In genomic region chr6:26474439-26474881, GRCh38 we compare ENCODE assay signal across 8 cellular contexts. TPM values are rescaled to one million over a fixed set of nuclear protein-coding genes. Genes with fewer than 3 reads are reported as not detected.
DNase-seq lines count a peak whose midpoint lies in the region; ATAC-seq, FAIRE-seq and TF ChIP-seq lines count a peak whose summit lies in the region.

No MANE protein-coding gene starts in this region.

- peak overlapping the region; percentile 67 for H2AFZ ChIP-seq in astrocyte (ENCODE audit: low read depth, low read length)

- H3K36me3 ChIP-seq in cardiac muscle cell (peaks cover 3% of the 10 kb centered on the region), astrocyte (ENCODE audit: insufficient read depth, low read length) (no peaks in the 10 kb centered on the region), lung (ENCODE audit: control insufficient read depth in 2 of 2, insufficient read depth in 2 of 2, low read length in 2 of 2) (no peaks in the 10 kb centered on the region), vagina (no peaks in the 10 kb centered on the region)

- peak overlapping the region; percentile 82 for H3K4me2 ChIP-seq in astrocyte (ENCODE audit: low read length)

- peaks cover 14% of the 10 kb centered on the region for H3K36me3 Mint-ChIP-seq in astrocyte (ENCODE audit: low read depth, unreplicated experiment)

- no peaks in the 10 kb centered on the region for H3K27me3 ChIP-seq in cardiac muscle cell
- no peaks in the 10 kb centered on the region for H3K27me3 ChIP-seq in astrocyte (ENCODE audit: insufficient read depth, low read length)
- H3K27me3 ChIP-seq in lung (ENCODE audit: control insufficient read depth, insufficient read depth), result no peaks in the 10 kb centered on the region
- H3K27me3 ChIP-seq in vagina, result no peaks in the 10 kb centered on the region

- DNase-seq in cardiac muscle cell (ENCODE audit: low read depth in 1 of 2, low spot score in 1 of 2), result no peak
- DNase-seq in cardiac septum (ENCODE audit: low spot score), result no peak
- no peak for DNase-seq in astrocyte (ENCODE audit: low read depth)
- DNase-seq in lung (ENCODE audit: low spot score), result no peak
- no peak for DNase-seq in vagina (ENCODE audit: extremely low spot score in 2 of 2)
- no peak for DNase-seq in activated CD4-positive, alpha-beta T cell treated with anti-CD3 and anti-CD28 coated beads for 48 hours

- H3K27ac ChIP-seq in cardiac muscle cell (peak overlapping the region; percentile 85), astrocyte (ENCODE audit: low read depth, low read length) (peak overlapping the region; percentile 83), lung (ENCODE audit: low read depth in 1 of 2, low read length in 1 of 2) (peak overlapping the region; percentile 94 to 96), vagina (peak overlapping the region; percentile 90)

- no peak for ATAC-seq in lung (ENCODE audit: insufficient read depth, low FRiP score)
- no peak for ATAC-seq in HG02870 (IDR thresholded peaks at IDR 0.05; ENCODE audit: unreplicated experiment)
- no peak for ATAC-seq in GM21423 (IDR thresholded peaks at IDR 0.05; ENCODE audit: unreplicated experiment)

- intact Hi-C loops in cardiac septum (cut with DNase I) (loop anchor here (5.0 kb wide), 1 partner anchor 63 kb away; the partner anchor contains the start of gene HMGN4), vagina (cut with DNase I) (no loop called here)

- H3K9me3 ChIP-seq in cardiac muscle cell (ENCODE audit: low read depth) (no peaks in the 10 kb centered on the region), astrocyte (ENCODE audit: insufficient read depth, low read depth, low read length) (no peaks in the 10 kb centered on the region), lung (ENCODE audit: control insufficient read depth in 2 of 2, insufficient read depth in 1 of 2, low read length in 1 of 2) (no peaks in the 10 kb centered on the region), vagina (no peaks in the 10 kb centered on the region)

- peaks cover 16% of the 10 kb centered on the region for H3K4me1 Mint-ChIP-seq in astrocyte (ENCODE audit: low read depth, unreplicated experiment)

- peak overlapping the region; percentile 76 for H3K9ac ChIP-seq in astrocyte (ENCODE audit: low read length)

- peak overlapping the region; percentile 91 for H3K27ac Mint-ChIP-seq in astrocyte (ENCODE audit: unreplicated experiment)

- no peaks in the 10 kb centered on the region for H3K27me3 Mint-ChIP-seq in astrocyte (ENCODE audit: low read depth, unreplicated experiment)

- H3K4me3 ChIP-seq in cardiac muscle cell (peak overlapping the region; percentile 22), astrocyte (ENCODE audit: insufficient read depth, low read depth, low read length) (peak overlapping the region; percentile 66), lung (peak overlapping the region; percentile 32), vagina (peak overlapping the region; percentile 39 to 47)

- no peaks in the 10 kb centered on the region for H4K20me1 ChIP-seq in astrocyte (ENCODE audit: insufficient read depth, low read length)

- no peaks in the 10 kb centered on the region for H3K79me2 ChIP-seq in astrocyte (ENCODE audit: insufficient read depth, low read length)

- H3K4me1 ChIP-seq in cardiac muscle cell (ENCODE audit: low read depth), result peaks cover 8% of the 10 kb centered on the region
- peaks cover 12% of the 10 kb centered on the region for H3K4me1 ChIP-seq in astrocyte (ENCODE audit: insufficient read depth, low read length)
- H3K4me1 ChIP-seq in lung (ENCODE audit: control insufficient read depth in 2 of 2, insufficient read depth in 2 of 2, low read length in 2 of 2), result peaks cover 3 to 4% of the 10 kb centered on the region in 2 donors
- peaks cover 16% of the 10 kb centered on the region for H3K4me1 ChIP-seq in vagina

- WGBS in lung, 2 donors, result 43 to 63% methylated on average over 2 of the region's 2 CpGs

- H3K9me3 Mint-ChIP-seq in astrocyte (ENCODE audit: unreplicated experiment), result no peaks in the 10 kb centered on the region

- TF ChIP-seq CTCF in cardiac muscle cell (IDR thresholded peaks at IDR 0.05; ENCODE audit: low read depth, low read length), result no peak
- TF ChIP-seq CTCF in astrocyte (IDR thresholded peaks at IDR 0.05; ENCODE audit: insufficient read depth, low read depth, low read length), result no peak
- no peak for TF ChIP-seq CTCF in lung (IDR thresholded peaks at IDR 0.05; ENCODE audit: control extremely low read depth, extremely low read depth)
- no peak for TF ChIP-seq CTCF in vagina (IDR thresholded peaks at IDR 0.05)

- no peak for FAIRE-seq in astrocyte (lab: Jason Lieb, UNC)

- H3K4me3 Mint-ChIP-seq in astrocyte (ENCODE audit: unreplicated experiment), result peak overlapping the region; percentile 72

- no peak for TF ChIP-seq POLR2A in vagina (IDR thresholded peaks at IDR 0.05)

RNA-seq across cellular contexts. Expression of gene BTN2A1, which starts 16.7 kb away (rescaled TPM):
- total RNA-seq in cardiac muscle cell (16.0 and 18.9 TPM in 2 replicates), cardiac septum (15.7 TPM), astrocyte (50.4 and 51.5 TPM in 2 replicates), lung (10 to 100 TPM; 20.0 to 23.5 TPM), vagina (18.4 TPM)
- polyA plus RNA-seq in cardiac muscle cell (21.2 and 27.2 TPM in 2 replicates), lung (10 to 100 TPM; 12.4 to 35.3 TPM)

RNA-seq across cellular contexts. Expression of gene BTN1A1, which starts 25.6 kb away (rescaled TPM):
- total RNA-seq in cardiac muscle cell, result not detected in 2 replicates
- 0.14 and 0.35 TPM in 2 replicates for polyA plus RNA-seq in cardiac muscle cell
- total RNA-seq in cardiac septum, result not detected
- not detected in 2 replicates for total RNA-seq in astrocyte
- total RNA-seq in lung, result under 1 TPM; 0.06 to 0.26 TPM
- polyA plus RNA-seq in lung, result under 1 TPM in 1 of 2 donors, not detected in 1; 0.06 TPM
- not detected for total RNA-seq in vagina

RNA-seq across cellular contexts. Expression of gene BTN3A3, which starts 34.2 kb away (rescaled TPM):
- 0.14 and 1.4 TPM in 2 replicates for total RNA-seq in cardiac muscle cell
- 2.9 TPM in 1 of 2 replicates, not detected in the other for polyA plus RNA-seq in cardiac muscle cell
- total RNA-seq in cardiac septum, result 8.5 TPM
- total RNA-seq in astrocyte, result 4.7 and 6.2 TPM in 2 replicates
- total RNA-seq in lung, result 10 to 100 TPM; 18.9 to 65.5 TPM
- polyA plus RNA-seq in lung, result 10 to 100 TPM in 1 of 2 donors, 1 to 10 TPM in 1; 8.1 to 22.9 TPM
- 13.0 TPM for total RNA-seq in vagina
